In genomic region chr13:64083396-64083795, GRCh38 we compare ENCODE assay signal across 17 cellular contexts.
DNase-seq lines count a peak whose midpoint lies in the region; ATAC-seq, FAIRE-seq and TF ChIP-seq lines count a peak whose summit lies in the region.
"Had no signal": no experiment of that assay in that cellular context is flagged by ENCODE, and none has a peak within 500 bp of the region (broad histone marks: within the 10 kb centered on the region; RNA-seq: fewer than 3 reads in every experiment).

No MANE protein-coding gene starts in this region.

- no peaks in the 10 kb centered on the region for H3F3A ChIP-seq in SU-DHL-6 (ENCODE audit: insufficient read depth)

- peak overlapping the region; percentile 34 for H2AFZ ChIP-seq in SU-DHL-6 (ENCODE audit: low read depth, low read length, severe bottlenecking)
- H2AFZ ChIP-seq: GM23338 had no signal

- no peak for TF ChIP-seq POLR2A in gastrocnemius medialis (IDR thresholded peaks at IDR 0.05)

- in situ Hi-C loops in gastrocnemius medialis (cut with MboI; ENCODE audit: low sequenced_read_pairs in 4 of 4) = no loop called here

- H3K27ac ChIP-seq in SU-DHL-6 (ENCODE audit: low read depth, low read length) = no peak overlapping the region
- no peak overlapping the region for H3K27ac ChIP-seq in gastrocnemius medialis
- H3K27ac ChIP-seq: C4-2B had no signal

- H3K9me2 ChIP-seq in SU-DHL-6 (replicated peaks; ENCODE audit: insufficient read depth, low read length) = no peaks in the 10 kb centered on the region

- intact Hi-C loops in gastrocnemius medialis (cut with DNase I; ENCODE audit: low total_unique reads) = no loop called here
- intact Hi-C loops in mucosa of descending colon (cut with DNase I, micrococcal nuclease) = no loop called here

- ATAC-seq in gastrocnemius medialis (no peak), mucosa of descending colon (no peak)
- ATAC-seq: GM23338, HepG2 had no signal

- 0 out of 2 replicates have a peak, but pooled peaks cover 4% of the 10 kb centered on the region for H3K9me3 ChIP-seq in SU-DHL-6 (ENCODE audit: insufficient read depth, low read length)
- H3K9me3 ChIP-seq in gastrocnemius medialis = no peaks in the 10 kb centered on the region
- H3K9me3 ChIP-seq in mucosa of descending colon = peaks cover 44% of the 10 kb centered on the region
- H3K9me3 ChIP-seq: BE2C had no signal

- no peak overlapping the region for H3K9ac ChIP-seq in SU-DHL-6 (ENCODE audit: low read length)

- no peaks in the 10 kb centered on the region for H3K79me2 ChIP-seq in SU-DHL-6 (ENCODE audit: insufficient read depth, low read length)

- no peak overlapping the region for H3K4me3 ChIP-seq in SU-DHL-6 (ENCODE audit: insufficient read depth, low read length, poor library complexity, severe bottlenecking)
- H3K4me3 ChIP-seq in fibroblast of pulmonary artery (replicated peaks; ENCODE audit: low read depth, low read length) = no peak overlapping the region
- no peak overlapping the region for H3K4me3 ChIP-seq in gastrocnemius medialis
- H3K4me3 ChIP-seq in mucosa of descending colon = no peak overlapping the region
- H3K4me3 ChIP-seq: GM23338 had no signal

- no peaks in the 10 kb centered on the region for H4K20me1 ChIP-seq in SU-DHL-6 (ENCODE audit: low read depth, low read length)

- no peak overlapping the region for H3K4me2 ChIP-seq in SU-DHL-6 (ENCODE audit: low read depth, low read length, poor library complexity, severe bottlenecking)
- H3K4me2 ChIP-seq: GM23338 had no signal

- H3K4me1 ChIP-seq in gastrocnemius medialis (no peaks in the 10 kb centered on the region), mucosa of descending colon (ENCODE audit: low read depth) (no peaks in the 10 kb centered on the region)
- H3K4me1 ChIP-seq: BE2C had no signal

- no peak for FAIRE-seq in HTR-8/SVneo (lab: Jason Lieb, UNC)
- FAIRE-seq: A204.1, D721Med, HepG2 had no signal

- DNase-seq in M059J (ENCODE audit: low read depth) = peak; percentile 34
- DNase-seq in fibroblast of pulmonary artery (ENCODE audit: low read depth) = peak; percentile 5
- no peak for DNase-seq in HTR-8/SVneo (ENCODE audit: insufficient read length, low spot score)
- DNase-seq in DMS 273 (lab: John Stamatoyannopoulos, UW; ENCODE audit: unreplicated experiment) = no peak
- DNase-seq in gastrocnemius medialis = no peak
- no peak for DNase-seq in mucosa of descending colon
- DNase-seq: BE2C; CD4-positive, alpha-beta memory T cell; COR-L47; DMS53; H9 had no signal

- H3K36me3 ChIP-seq in SU-DHL-6 (ENCODE audit: low read length) = no peaks in the 10 kb centered on the region
- H3K36me3 ChIP-seq in gastrocnemius medialis = no peaks in the 10 kb centered on the region
- no peaks in the 10 kb centered on the region for H3K36me3 ChIP-seq in mucosa of descending colon (ENCODE audit: low read depth)
- H3K36me3 ChIP-seq: BE2C had no signal

- TF ChIP-seq CTCF in SU-DHL-6 (IDR thresholded peaks at IDR 0.05; ENCODE audit: insufficient read depth, low read length, poor library complexity, severe bottlenecking) (no peak), fibroblast of pulmonary artery (IDR thresholded peaks at IDR 0.05; ENCODE audit: low read length, missing control alignments) (no peak), gastrocnemius medialis (IDR thresholded peaks at IDR 0.05 in 4 of 5, conservative IDR thresholded peaks at IDR 0.05 in 1 of 5) (no peak), mucosa of descending colon (IDR thresholded peaks at IDR 0.05) (no peak)

- H3K27me3 ChIP-seq in SU-DHL-6 (ENCODE audit: low read length) = no peaks in the 10 kb centered on the region
- H3K27me3 ChIP-seq in gastrocnemius medialis = no peaks in the 10 kb centered on the region
- H3K27me3 ChIP-seq: BE2C had no signal

Comparison
In these comparisons a context has a peak if more than half of its experiments do, and no peak if none do; other contexts are left out.
1. DNase-seq: peak in M059J (single experiment) and fibroblast of pulmonary artery (single experiment); none in HTR-8/SVneo (single experiment), DMS 273 (single experiment), gastrocnemius medialis (0 of 2) and mucosa of descending colon (0 of 3).